Comparison of ENCODE assay signal across 13 cellular contexts in the genomic region with DNA sequence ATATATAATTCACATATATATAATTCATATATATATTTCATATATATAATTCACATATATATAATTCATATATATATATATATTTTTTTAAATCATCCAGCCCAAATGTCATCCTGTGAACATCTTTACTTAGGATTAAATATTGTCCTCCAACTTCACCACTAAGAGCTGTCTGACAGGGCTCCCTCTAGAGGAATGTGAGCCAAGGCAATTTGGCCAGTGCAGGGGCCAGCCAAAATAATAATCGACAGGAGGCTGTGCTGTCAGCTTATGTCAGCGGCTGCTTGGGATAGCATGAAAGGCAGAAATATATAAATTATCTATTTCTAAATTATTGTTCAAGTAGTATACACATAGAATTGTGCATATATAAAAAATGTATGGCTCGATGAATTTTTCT. TPM values are rescaled to one million over a fixed set of nuclear protein-coding genes. Genes with fewer than 3 reads are reported as not detected.
DNase-seq lines count a peak whose midpoint lies in the region; ATAC-seq, FAIRE-seq and TF ChIP-seq lines count a peak whose summit lies in the region.
"Had no signal": no experiment of that assay in that cellular context is flagged by ENCODE, and none has a peak within 500 bp of the region (broad histone marks: within the 10 kb centered on the region; RNA-seq: fewer than 3 reads in every experiment).

No MANE protein-coding gene starts in this region.

- POLR2A ChIA-PET in BJ (lab: Charles Lee): no interaction called here
- POLR2A ChIA-PET in activated CD4-positive, alpha-beta T cell treated with anti-CD3 and anti-CD28 coated beads for 36 hours (lab: Charles Lee): no interaction called here

- H3K36me3 Mint-ChIP-seq in activated CD4-positive, alpha-beta T cell treated with anti-CD3 and anti-CD28 coated beads for 36 hours (ENCODE audit: low read depth): no peaks in the 10 kb centered on the region
- H3K36me3 Mint-ChIP-seq: mesothelial cell of epicardium had no signal

- ATAC-seq in HG02938 (IDR thresholded peaks at IDR 0.05; ENCODE audit: unreplicated experiment) (no peak), GM19328 (IDR thresholded peaks at IDR 0.05; ENCODE audit: unreplicated experiment) (no peak)
- ATAC-seq in activated CD4-positive, alpha-beta T cell treated with anti-CD3 and anti-CD28 coated beads for 36 hours: no peak

- H3K4me1 Mint-ChIP-seq in activated CD4-positive, alpha-beta T cell treated with anti-CD3 and anti-CD28 coated beads for 36 hours: no peaks in the 10 kb centered on the region
- H3K4me1 Mint-ChIP-seq: mesothelial cell of epicardium had no signal

- H3K9me3 ChIP-seq in keratinocyte (ENCODE audit: control insufficient read depth, low read depth, low read length): no peaks in the 10 kb centered on the region

- H3K9ac ChIP-seq in keratinocyte (ENCODE audit: control insufficient read depth, extremely low read depth, insufficient read depth, low read length): no peak overlapping the region

- H3K27me3 ChIP-seq in BJ (ENCODE audit: control insufficient read depth, insufficient read depth, low read length) (no peaks in the 10 kb centered on the region), HL-60 (ENCODE audit: insufficient read depth, poor library complexity, severe bottlenecking) (no peaks in the 10 kb centered on the region), keratinocyte (ENCODE audit: control insufficient read depth, extremely low read depth, insufficient read depth, low read length) (peaks cover 9% of the 10 kb centered on the region)

- H3K4me3 ChIP-seq in BJ (ENCODE audit: low read depth, low read length) (no peak overlapping the region), HL-60 (replicated peaks; ENCODE audit: insufficient read depth, low read length) (no peak overlapping the region), WI38 (ENCODE audit: low read depth, low read length) (no peak overlapping the region), keratinocyte (ENCODE audit: control insufficient read depth in 2 of 3, extremely low read depth in 1 of 3, insufficient read depth in 2 of 3, low read depth in 1 of 3, low read length in 3 of 3) (no peak overlapping the region)
- H3K4me3 ChIP-seq: spleen had no signal

- no peaks in the 10 kb centered on the region for H4K20me1 ChIP-seq in keratinocyte (ENCODE audit: control insufficient read depth, extremely low read depth, insufficient read depth, low read length)

- H3K4me1 ChIP-seq in keratinocyte (ENCODE audit: control insufficient read depth, extremely low read depth, insufficient read depth, low read length): no peaks in the 10 kb centered on the region
- H3K4me1 ChIP-seq: spleen had no signal

- no peak for DNase-seq in BJ (ENCODE audit: low read depth)
- DNase-seq in HL-60 (ENCODE audit: low read depth in 1 of 2, low spot score in 1 of 2): peak in 1 of 2 experiments; percentile 5
- no peak for DNase-seq in keratinocyte (ENCODE audit: low read depth, low spot score)
- DNase-seq in activated CD4-positive, alpha-beta T cell treated with anti-CD3 and anti-CD28 coated beads for 36 hours: no peak
- DNase-seq in OCI-M2 (lab: John Stamatoyannopoulos, UW; ENCODE audit: unreplicated experiment): no peak
- DNase-seq: NCI-H2081; spleen; stimulated activated naive CD4-positive, alpha-beta T cell had no signal

- H3K36me3 ChIP-seq in BJ (ENCODE audit: control insufficient read depth, insufficient read depth, low read length): no peaks in the 10 kb centered on the region
- H3K36me3 ChIP-seq in keratinocyte (ENCODE audit: control insufficient read depth in 2 of 2, extremely low read depth in 1 of 2, insufficient read depth in 2 of 2, low read length in 2 of 2): no peaks in the 10 kb centered on the region
- H3K36me3 ChIP-seq: spleen had no signal

- no peak overlapping the region for H2AFZ ChIP-seq in keratinocyte (ENCODE audit: control insufficient read depth, low read length)

- FAIRE-seq in keratinocyte (lab: Jason Lieb, UNC): no peak

- no peak overlapping the region for H3K4me2 ChIP-seq in keratinocyte (ENCODE audit: control insufficient read depth, extremely low read depth, insufficient read depth, low read depth, low read length)

- no peaks in the 10 kb centered on the region for H3K9me1 ChIP-seq in keratinocyte (ENCODE audit: control insufficient read depth, extremely low read depth, insufficient read depth, low read length)

- TF ChIP-seq CTCF in BJ (IDR thresholded peaks at IDR 0.05; ENCODE audit: insufficient read depth, low read depth, low read length) (0 out of 2 replicates have a peak, but pooled peaks have one; percentile 18), HL-60 (IDR thresholded peaks at IDR 0.05; ENCODE audit: insufficient read depth, low read length) (peak; percentile 7), WI38 (IDR thresholded peaks at IDR 0.05; ENCODE audit: low read depth, low read length) (peak; percentile 43; the same call in 1 of the 2 replicates), keratinocyte (optimal IDR thresholded peaks at IDR 0.05 in 1 of 3, IDR thresholded peaks at IDR 0.05 in 1 of 3, conservative IDR thresholded peaks at IDR 0.05 in 1 of 3; ENCODE audit: extremely low read depth in 1 of 3, insufficient read depth in 2 of 3, low read length in 3 of 3) (peak; percentile 29 to 53 (median 37))

- no peaks in the 10 kb centered on the region for H3K9me3 Mint-ChIP-seq in activated CD4-positive, alpha-beta T cell treated with anti-CD3 and anti-CD28 coated beads for 36 hours (ENCODE audit: low read depth)
- H3K9me3 Mint-ChIP-seq: activated T-helper 2 cell treated with anti-CD3 and anti-CD28 coated beads, Interferon-gamma antibody, Interleukin-2, Interleukin-4, amounts not matched to agents 10 μg/mL and 5 μg/mL and 100 μg/mL, durations not matched to agents 14 hours and 24 hours and 36 hours had no signal

- H3K4me3 Mint-ChIP-seq in activated CD4-positive, alpha-beta T cell treated with anti-CD3 and anti-CD28 coated beads for 36 hours: no peak overlapping the region
- H3K4me3 Mint-ChIP-seq: mesothelial cell of epicardium had no signal

- no peak overlapping the region for H3K27ac ChIP-seq in HL-60 (replicated peaks)
- no peak overlapping the region for H3K27ac ChIP-seq in keratinocyte (ENCODE audit: control insufficient read depth, insufficient read depth, low read length)
- H3K27ac ChIP-seq: spleen had no signal

- CTCF ChIA-PET in BJ (lab: Yijun Ruan, JAX): no interaction called here
- CTCF ChIA-PET in activated CD4-positive, alpha-beta T cell treated with anti-CD3 and anti-CD28 coated beads for 36 hours (lab: Charles Lee): interaction anchor here (0.6 kb wide), 1 partner anchor 340 kb away, joined by 5 read pairs; no protein-coding TSS in a partner anchor

- H3K79me2 ChIP-seq in keratinocyte (ENCODE audit: control insufficient read depth, insufficient read depth, low read length): no peaks in the 10 kb centered on the region

- intact Hi-C loops in activated CD4-positive, alpha-beta T cell treated with anti-CD3 and anti-CD28 coated beads for 36 hours (cut with DNase I, micrococcal nuclease): no loop called here

- H3K27ac Mint-ChIP-seq in activated CD4-positive, alpha-beta T cell treated with anti-CD3 and anti-CD28 coated beads for 36 hours: no peak overlapping the region
- H3K27ac Mint-ChIP-seq: activated T-helper 2 cell treated with anti-CD3 and anti-CD28 coated beads, Interferon-gamma antibody, Interleukin-2, Interleukin-4, amounts not matched to agents 10 μg/mL and 5 μg/mL and 100 μg/mL, durations not matched to agents 14 hours and 24 hours and 36 hours; mesothelial cell of epicardium had no signal

- peaks cover 2% of the 10 kb centered on the region for H3K27me3 Mint-ChIP-seq in activated CD4-positive, alpha-beta T cell treated with anti-CD3 and anti-CD28 coated beads for 36 hours

- dilution Hi-C loops in keratinocyte (cut with MboI; ENCODE audit: extremely low pct_ligation_motif_present, low sequenced_read_pairs): no loop called here

RNA-seq across cellular contexts. Expression of gene EGFL6, which starts 29.5 kb away (rescaled TPM):
- polyA plus RNA-seq in BJ (2011; rRNA removed) (not detected in 2 replicates), keratinocyte (0.06 to 1.0 TPM (median 0.38 TPM) in 3 replicates)
- polyA minus RNA-seq in BJ (2011; rRNA and poly(A)+ RNA removed): not detected in 2 replicates
- polyA plus RNA-seq in keratinocyte (2011; ENCODE audit: low read depth): 0.17 TPM
- polyA plus RNA-seq in keratinocyte (2011; cell fraction: cytosol; rRNA removed): 0.42 and 0.75 TPM in 2 replicates
- 0.38 and 0.43 TPM in 2 replicates for polyA plus RNA-seq in keratinocyte (2011; cell fraction: nucleus; rRNA removed)
- 0.31 TPM in 1 of 2 replicates, not detected in the other for polyA plus RNA-seq in keratinocyte (2012; ENCODE audit: low replicate concordance)
- polyA minus RNA-seq in keratinocyte: 0.13 to 0.26 TPM in 2 of 3 replicates, not detected in the other
- polyA minus RNA-seq in keratinocyte (2011; cell fraction: cytosol; rRNA and poly(A)+ RNA removed): not detected
- polyA minus RNA-seq in keratinocyte (2011; cell fraction: nucleus; rRNA and poly(A)+ RNA removed): not detected in 2 replicates
- under 1 TPM; 0.19 to 0.21 TPM for total RNA-seq in activated CD4-positive, alpha-beta T cell treated with anti-CD3 and anti-CD28 coated beads for 36 hours

RNA-seq across cellular contexts. Expression of gene TCEANC, which starts 54.1 kb away (rescaled TPM):
- polyA plus RNA-seq in BJ (2011; rRNA removed) (1.1 and 2.0 TPM in 2 replicates), keratinocyte (0.88 to 1.8 TPM (median 1.8 TPM) in 3 replicates)
- 1.4 and 1.5 TPM in 2 replicates for polyA minus RNA-seq in BJ (2011; rRNA and poly(A)+ RNA removed)
- polyA plus RNA-seq in keratinocyte (2011; ENCODE audit: low read depth): 1.2 TPM
- polyA plus RNA-seq in keratinocyte (2011; cell fraction: cytosol; rRNA removed): 0.73 and 1.7 TPM in 2 replicates
- polyA plus RNA-seq in keratinocyte (2011; cell fraction: nucleus; rRNA removed): 1.9 and 2.6 TPM in 2 replicates
- 0.78 and 1.5 TPM in 2 replicates for polyA plus RNA-seq in keratinocyte (2012; ENCODE audit: low replicate concordance)
- 0.93 to 2.5 TPM in 2 of 3 replicates, not detected in the other for polyA minus RNA-seq in keratinocyte
- 2.7 TPM for polyA minus RNA-seq in keratinocyte (2011; cell fraction: cytosol; rRNA and poly(A)+ RNA removed)
- polyA minus RNA-seq in keratinocyte (2011; cell fraction: nucleus; rRNA and poly(A)+ RNA removed): 0.95 and 2.2 TPM in 2 replicates
- 1 to 10 TPM; 1.9 to 2.3 TPM for total RNA-seq in activated CD4-positive, alpha-beta T cell treated with anti-CD3 and anti-CD28 coated beads for 36 hours
